In genomic region chr6:3206339-3207015, GRCh38 we compare ENCODE assay signal across 1 cellular context.
TF ChIP-seq lines count a peak whose summit lies in the region.

No MANE protein-coding gene starts in this region.

TF ChIP-seq in GM23338, 12 proteins besides CTCF, POLR2A, EP300 and RAD21:
- no peak for TF ChIP-seq ZNF114 (CRISPR knock-in tag; IDR thresholded peaks at IDR 0.05)
- no peak for TF ChIP-seq POLR2AphosphoS5 (IDR thresholded peaks at IDR 0.05; ENCODE audit: low read depth)
- TF ChIP-seq EZH2phosphoT487 (IDR thresholded peaks at IDR 0.05; ENCODE audit: unreplicated experiment), result no peak
- TF ChIP-seq ZNF331 (CRISPR knock-in tag; IDR thresholded peaks at IDR 0.05; ENCODE audit: low read depth), result no peak
- no peak for TF ChIP-seq NANOG (IDR thresholded peaks at IDR 0.05; ENCODE audit: borderline replicate concordance)
- TF ChIP-seq ETS1 (IDR thresholded peaks at IDR 0.05), result no peak
- no peak for TF ChIP-seq CREB1 (CRISPR knock-in tag; IDR thresholded peaks at IDR 0.05; ENCODE audit: low read depth)
- TF ChIP-seq REST (IDR thresholded peaks at IDR 0.05; ENCODE audit: unreplicated experiment), result no peak
- TF ChIP-seq JUNB (IDR thresholded peaks at IDR 0.05; ENCODE audit: unreplicated experiment), result no peak
- no peak for TF ChIP-seq ZNF462 (CRISPR knock-in tag; IDR thresholded peaks at IDR 0.05)
- TF ChIP-seq EZH2 (IDR thresholded peaks at IDR 0.05; ENCODE audit: low read depth, unreplicated experiment), result no peak
- TF ChIP-seq STAT1 (IDR thresholded peaks at IDR 0.05; ENCODE audit: unreplicated experiment), result no peak
TF ChIP-seq in GM23338: peak in this region for 0.
